28 cellular contexts compared by ENCODE assay signal in genomic region chr14:53381879-53382278, GRCh38.
"Had no signal": no experiment of that assay in that cellular context is flagged by ENCODE, and none has a peak within 500 bp of the region (broad histone marks: within the 10 kb centered on the region; RNA-seq: fewer than 3 reads in every experiment).

No MANE protein-coding gene starts in this region.

- H3K27me3 Mint-ChIP-seq: stimulated activated memory B cell treated with anti-CD40 and anti-IgM and Interleukin-4, amounts not matched to agents 10 μg/mL and 1 μg/mL and 100 μg/mL, for 72 hours; stimulated activated naive B cell treated with anti-CD40 and anti-IgM and Interleukin-4, amounts not matched to agents 10 μg/mL and 1 μg/mL and 100 μg/mL, for 72 hours; stimulated activated naive CD8-positive, alpha-beta T cell treated with anti-CD3 and anti-CD28 coated beads, Interleukin-15, amount 100 ng/mL, for 72 hours; stimulated activated naive CD8-positive, alpha-beta T cell treated with anti-CD3 and anti-CD28 coated beads, Interleukin-15, Interleukin-2, amounts not matched to agents 100 ng/mL and 50 ng/mL, for 24 hours; type B pancreatic cell had no signal

- H3K9me3 ChIP-seq: stomach, suprapubic skin, testis, thoracic aorta, thyroid gland, tibial artery, tibial nerve, transverse colon, upper lobe of left lung, upper lobe of right lung, uterus, vagina had no signal

- H3K27me3 ChIP-seq: stomach, suprapubic skin, testis, thyroid gland, tibial artery, tibial nerve, transverse colon, upper lobe of left lung, upper lobe of right lung, uterus, vagina had no signal

- DNase-seq: stimulated activated CD4-positive, alpha-beta T cell treated with anti-CD3 and anti-CD28 coated beads, Interleukin-2, amount 100 ng/mL, for 48 hours; stimulated activated CD4-positive, alpha-beta T cell treated with anti-CD3 and anti-CD28 coated beads, Interleukin-4, amount 100 ng/mL, for 1 hour; stimulated activated CD4-positive, alpha-beta T cell treated with anti-CD3 and anti-CD28 coated beads, Interleukin-4, amount 100 ng/mL, for 24 hours; stimulated activated CD4-positive, alpha-beta T cell treated with anti-CD3 and anti-CD28 coated beads, Interleukin-4, amount 100 ng/mL, for 4 hours; stimulated activated CD8-positive, alpha-beta memory T cell treated with anti-CD3 and anti-CD28 coated beads, Interleukin-4, amount 100 ng/mL, for 48 hours; stimulated activated naive B cell treated with anti-CD40 and anti-IgM and Interleukin-4, amounts not matched to agents 10 μg/mL and 1 μg/mL and 100 μg/mL, for 72 hours; stimulated activated naive CD4-positive, alpha-beta T cell; stimulated activated naive CD4-positive, alpha-beta T cell treated with Interleukin-2 at 50 U/mL for 16 hours; stimulated activated naive CD8-positive, alpha-beta T cell treated with anti-CD3 and anti-CD28 coated beads, Interleukin-15, amount 100 ng/mL, for 72 hours; stimulated activated naive CD8-positive, alpha-beta T cell treated with anti-CD3 and anti-CD28 coated beads, Interleukin-15, Interleukin-2, amounts not matched to agents 100 U/mL and 50 U/mL, for 24 hours; stomach; substantia nigra; testis; thyroid gland; tibial artery; transverse colon; trophoblast cell; upper lobe of left lung; upper lobe of right lung; uterus had no signal

- H3K27ac ChIP-seq: stomach, suprapubic skin, testis, thoracic aorta, thyroid gland, tibial artery, tibial nerve, transverse colon, upper lobe of left lung, upper lobe of right lung, vagina had no signal

- H3K4me3 Mint-ChIP-seq: stimulated activated effector memory CD8-positive, alpha-beta T cell treated with anti-CD3 and anti-CD28 coated beads, Interleukin-12 subunit alpha, Interleukin-12 subunit beta, amount 100 ng/mL, for 72 hours; stimulated activated memory B cell treated with anti-CD40 and anti-IgM and Interleukin-4, amounts not matched to agents 10 μg/mL and 1 μg/mL and 100 μg/mL, for 72 hours; stimulated activated naive B cell treated with anti-CD40 and anti-IgM and Interleukin-4, amounts not matched to agents 10 μg/mL and 1 μg/mL and 100 μg/mL, for 72 hours; stimulated activated naive CD8-positive, alpha-beta T cell treated with anti-CD3 and anti-CD28 coated beads, Interleukin-15, Interleukin-2, amounts not matched to agents 100 ng/mL and 50 ng/mL, for 24 hours; type B pancreatic cell had no signal

- H3K9me3 Mint-ChIP-seq: stimulated activated effector memory CD8-positive, alpha-beta T cell treated with anti-CD3 and anti-CD28 coated beads, Interleukin-12 subunit alpha, Interleukin-12 subunit beta, amount 100 ng/mL, for 72 hours; stimulated activated memory B cell treated with anti-CD40 and anti-IgM and Interleukin-4, amounts not matched to agents 10 μg/mL and 1 μg/mL and 100 μg/mL, for 72 hours; stimulated activated naive B cell treated with anti-CD40 and anti-IgM and Interleukin-4, amounts not matched to agents 10 μg/mL and 1 μg/mL and 100 μg/mL, for 72 hours; stimulated activated naive CD8-positive, alpha-beta T cell treated with anti-CD3 and anti-CD28 coated beads, Interleukin-15, amount 100 ng/mL, for 72 hours; stimulated activated naive CD8-positive, alpha-beta T cell treated with anti-CD3 and anti-CD28 coated beads, Interleukin-15, Interleukin-2, amounts not matched to agents 100 ng/mL and 50 ng/mL, for 24 hours; type B pancreatic cell had no signal

- H3K36me3 ChIP-seq: stomach, suprapubic skin, thoracic aorta, thyroid gland, tibial artery, tibial nerve, transverse colon, upper lobe of left lung, upper lobe of right lung, uterus, vagina had no signal

- H3K4me1 ChIP-seq: stomach, suprapubic skin, testis, tibial nerve, transverse colon, upper lobe of left lung, upper lobe of right lung, uterus, vagina had no signal

- H3K4me3 ChIP-seq: stomach, suprapubic skin, testis, thoracic aorta, thyroid gland, tibial artery, tibial nerve, transverse colon, upper lobe of left lung, upper lobe of right lung, uterus, vagina had no signal

- H3K27ac Mint-ChIP-seq: stimulated activated effector memory CD8-positive, alpha-beta T cell treated with anti-CD3 and anti-CD28 coated beads, Interleukin-12 subunit alpha, Interleukin-12 subunit beta, amount 100 ng/mL, for 72 hours; stimulated activated memory B cell treated with anti-CD40 and anti-IgM and Interleukin-4, amounts not matched to agents 10 μg/mL and 1 μg/mL and 100 μg/mL, for 72 hours; stimulated activated naive B cell treated with anti-CD40 and anti-IgM and Interleukin-4, amounts not matched to agents 10 μg/mL and 1 μg/mL and 100 μg/mL, for 72 hours; type B pancreatic cell had no signal

- ATAC-seq: stimulated activated effector memory CD8-positive, alpha-beta T cell treated with anti-CD3 and anti-CD28 coated beads, Interleukin-12 subunit alpha, Interleukin-12 subunit beta, amount 100 ng/mL, for 72 hours; stimulated activated memory B cell treated with anti-CD40 and anti-IgM and Interleukin-4, amounts not matched to agents 10 μg/mL and 1 μg/mL and 100 μg/mL, for 72 hours; stimulated activated naive CD8-positive, alpha-beta T cell treated with anti-CD3 and anti-CD28 coated beads, Interleukin-15, Interleukin-2, amounts not matched to agents 100 U/mL and 50 U/mL, for 24 hours; upper lobe of right lung had no signal

- H3K36me3 Mint-ChIP-seq: stimulated activated effector memory CD8-positive, alpha-beta T cell treated with anti-CD3 and anti-CD28 coated beads, Interleukin-12 subunit alpha, Interleukin-12 subunit beta, amount 100 ng/mL, for 72 hours; stimulated activated memory B cell treated with anti-CD40 and anti-IgM and Interleukin-4, amounts not matched to agents 10 μg/mL and 1 μg/mL and 100 μg/mL, for 72 hours; stimulated activated naive B cell treated with anti-CD40 and anti-IgM and Interleukin-4, amounts not matched to agents 10 μg/mL and 1 μg/mL and 100 μg/mL, for 72 hours; type B pancreatic cell had no signal

- H3K4me1 Mint-ChIP-seq: stimulated activated effector memory CD8-positive, alpha-beta T cell treated with anti-CD3 and anti-CD28 coated beads, Interleukin-12 subunit alpha, Interleukin-12 subunit beta, amount 100 ng/mL, for 72 hours; stimulated activated memory B cell treated with anti-CD40 and anti-IgM and Interleukin-4, amounts not matched to agents 10 μg/mL and 1 μg/mL and 100 μg/mL, for 72 hours had no signal
